ENCODE assay signal across 8 cellular contexts in the genomic region with DNA sequence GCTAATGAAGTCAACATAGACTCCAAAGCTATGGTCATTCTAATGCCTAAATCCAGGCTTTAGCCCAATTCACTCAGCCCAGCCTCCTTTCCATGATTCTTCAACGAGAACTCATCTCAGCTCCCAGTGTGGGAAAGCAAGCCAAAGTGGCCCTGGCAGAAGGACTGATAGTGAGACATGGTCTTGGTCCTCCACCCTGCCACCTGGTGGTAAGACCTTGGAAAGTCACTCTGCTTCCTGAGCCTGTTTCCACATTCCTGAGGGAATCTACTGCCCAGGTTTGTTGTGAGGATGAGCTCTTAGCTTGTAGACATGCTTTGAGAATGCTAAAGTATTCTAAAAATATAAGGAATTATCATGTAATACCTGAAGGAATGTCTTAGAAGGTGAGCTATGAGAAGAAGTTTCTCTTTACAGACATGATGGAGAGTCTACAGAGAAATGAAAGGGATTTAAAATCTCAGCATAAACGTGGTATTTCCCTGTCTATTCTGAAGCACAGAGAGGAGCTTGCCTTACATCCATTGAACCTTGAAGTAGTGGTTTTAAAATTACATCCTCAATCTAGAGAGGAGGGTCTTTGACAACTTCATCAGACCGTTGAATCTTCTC.
A peak's percentile ranks its signal among the peaks of the same experiment; 100 is the strongest.
DNase-seq lines count a peak whose midpoint lies in the region; ATAC-seq and TF ChIP-seq lines count a peak whose summit lies in the region.

No MANE protein-coding gene starts in this region.

- WGBS in suprapubic skin: 33% methylated on average over 3 of the region's 3 CpGs

- no peak for TF ChIP-seq EP300 in suprapubic skin (IDR thresholded peaks at IDR 0.05)

- H3K4me3 ChIP-seq in OCI-LY3 (ENCODE audit: low read length): no peak overlapping the region
- no peak overlapping the region for H3K4me3 ChIP-seq in suprapubic skin

- no peak for TF ChIP-seq POLR2A in suprapubic skin (IDR thresholded peaks at IDR 0.05)

- H4K20me1 ChIP-seq in OCI-LY3 (ENCODE audit: insufficient read depth, low read length): no peaks in the 10 kb centered on the region

- DNase-seq in COLO668 (lab: John Stamatoyannopoulos, UW; ENCODE audit: unreplicated experiment): peak; percentile 53
- peak; percentile 73 for DNase-seq in cerebellar cortex (ENCODE audit: low spot score)
- peak; percentile 80 for DNase-seq in left kidney (ENCODE audit: low read depth, low spot score)
- no peak for DNase-seq in suprapubic skin (ENCODE audit: low spot score in 2 of 2)

- H3K36me3 ChIP-seq in OCI-LY3 (replicated peaks; ENCODE audit: low read depth, low read length) (no peaks in the 10 kb centered on the region), suprapubic skin (no peaks in the 10 kb centered on the region)

- H3K9me3 ChIP-seq in OCI-LY3 (ENCODE audit: insufficient read depth, low read length) (no peaks in the 10 kb centered on the region), suprapubic skin (no peaks in the 10 kb centered on the region)

- H3K27me3 ChIP-seq in OCI-LY3 (ENCODE audit: low read depth, low read length): peaks cover 3% of the 10 kb centered on the region
- no peaks in the 10 kb centered on the region for H3K27me3 ChIP-seq in suprapubic skin

- no peaks in the 10 kb centered on the region for H3K4me1 ChIP-seq in OCI-LY3 (ENCODE audit: low read length)
- H3K4me1 ChIP-seq in suprapubic skin: peaks cover 11% of the 10 kb centered on the region

- no peak overlapping the region for H3K4me2 ChIP-seq in OCI-LY3 (ENCODE audit: low read length)

- H2AFZ ChIP-seq in OCI-LY3 (ENCODE audit: low read depth, low read length): no peak overlapping the region

- H3K27ac ChIP-seq in OCI-LY3 (ENCODE audit: low read length) (no peak overlapping the region), suprapubic skin (no peak overlapping the region)

- peak; percentile 70 for TF ChIP-seq CTCF in OCI-LY3 (IDR thresholded peaks at IDR 0.05; ENCODE audit: low read depth, low read length)
- peak; percentile 52 to 69 for TF ChIP-seq CTCF in suprapubic skin (IDR thresholded peaks at IDR 0.05)

- H3K9ac ChIP-seq in OCI-LY3 (ENCODE audit: low read length): no peak overlapping the region

- H3K79me2 ChIP-seq in OCI-LY3 (ENCODE audit: low read length): no peaks in the 10 kb centered on the region

- ATAC-seq in GM18517 (IDR thresholded peaks at IDR 0.05; ENCODE audit: unreplicated experiment) (peak; percentile 52), HG03571 (IDR thresholded peaks at IDR 0.05; ENCODE audit: unreplicated experiment) (peak; percentile 74), HG03439 (IDR thresholded peaks at IDR 0.05; ENCODE audit: unreplicated experiment) (no peak)

Comparison
In these comparisons a context has a peak if more than half of its experiments do, and no peak if none do; other contexts are left out.
1. DNase-seq: peak in COLO668 (single experiment), cerebellar cortex (single experiment) and left kidney (single experiment); none in suprapubic skin (0 of 2).